Comparison of ENCODE assay signal across 33 cellular contexts in genomic region chr12:38289396-38289795, GRCh38.
"Had no signal": no experiment of that assay in that cellular context is flagged by ENCODE, and none has a peak within 500 bp of the region (broad histone marks: within the 10 kb centered on the region; RNA-seq: fewer than 3 reads in every experiment).

No MANE protein-coding gene starts in this region.

- H3K36me3 Mint-ChIP-seq: activated CD8-positive, alpha-beta memory T cell treated with anti-CD3 and anti-CD28 coated beads, Interleukin-2, amount 10 ng/mL, durations not matched to agents 7 days and 5 days; activated naive CD8-positive, alpha-beta T cell had no signal

- H3K27ac ChIP-seq: brain microvascular endothelial cell, cardiac muscle cell, colonic mucosa, esophagus muscularis mucosa, gastroesophageal sphincter, WERI-Rb-1 had no signal

- H3K4me3 Mint-ChIP-seq: activated B cell treated with CpG ODN at 0.5 μM for 24 hours; activated CD8-positive, alpha-beta memory T cell treated with anti-CD3 and anti-CD28 coated beads, Interleukin-2, amount 10 ng/mL, durations not matched to agents 7 days and 5 days; activated CD8-positive, alpha-beta T cell treated with anti-CD3 and anti-CD28 coated beads, Interleukin-2, amount 10 ng/mL, durations not matched to agents 7 days and 5 days; activated naive CD8-positive, alpha-beta T cell; activated T-cell treated with anti-CD3 and anti-CD28 coated beads, Interleukin-2, amount 50 U/mL, for 4 hours; activated T-helper 17 cell treated with anti-CD3 and anti-CD28 coated beads, Interleukin-2, amount 50 U/mL, for 72 hours; T-helper 17 cell; T-helper 2 cell treated with Interferon-gamma antibody and Interleukin-4, amounts not matched to agents 5 μg/mL and 100 μg/mL, for 36 hours had no signal

- DNase-seq: activated B cell treated with CpG ODN at 0.5 μM for 24 hours; activated CD4-positive, alpha-beta T cell treated with anti-CD3 and anti-CD28 coated beads for 48 hours; activated CD4-positive, alpha-beta T cell treated with anti-CD3 and anti-CD28 coated beads, Interleukin-2, amount 50 U/mL, for 1 hour; activated CD4-positive, alpha-beta T cell treated with anti-CD3 and anti-CD28 coated beads, Interleukin-2, amount 50 U/mL, for 48 hours; activated CD8-positive, alpha-beta memory T cell treated with anti-CD3 and anti-CD28 coated beads, Interleukin-2, amount 10 ng/mL, durations not matched to agents 7 days and 5 days; activated CD8-positive, alpha-beta memory T cell treated with anti-CD3 and anti-CD28 coated beads, Interleukin-2, amount 50 U/mL, for 4 hours; activated CD8-positive, alpha-beta T cell treated with anti-CD3 and anti-CD28 coated beads, Interleukin-2, amount 10 ng/mL, durations not matched to agents 7 days and 5 days; activated effector memory CD4-positive, alpha-beta T cell treated with Interleukin-2 at 50 U/mL for 16 hours; activated gamma-delta T cell treated with Interleukin-2 at 50 U/mL for 16 hours; activated naive CD4-positive, alpha-beta T cell treated with anti-CD3 and anti-CD28 coated beads, Interleukin-2, amount 50 U/mL, for 16 hours; activated naive CD4-positive, alpha-beta T cell treated with Interleukin-2 at 50 U/mL for 16 hours; activated T-cell treated with anti-CD3 and anti-CD28 coated beads for 4 hours; activated T-cell treated with anti-CD3 and anti-CD28 coated beads, Interleukin-2, amount 50 U/mL, for 4 hours; amniotic stem cell; anterior cingulate cortex; brain microvascular endothelial cell; central memory CD4-positive, alpha-beta T cell; cerebellar nuclear complex; colonic mucosa; effector CD8-positive, alpha-beta T cell; erythroblast; foreskin melanocyte; T-helper 1 cell; T-helper 17 cell; T1000; WERI-Rb-1 had no signal

- H3K27me3 ChIP-seq: brain microvascular endothelial cell, cardiac muscle cell, colonic mucosa, gastroesophageal sphincter had no signal

- H3K4me3 ChIP-seq: cardiac muscle cell, colonic mucosa, esophagus muscularis mucosa, gastroesophageal sphincter had no signal

- H3K27ac Mint-ChIP-seq: activated B cell treated with CpG ODN at 0.5 μM for 24 hours; activated CD8-positive, alpha-beta memory T cell treated with anti-CD3 and anti-CD28 coated beads, Interleukin-2, amount 10 ng/mL, durations not matched to agents 7 days and 5 days; activated CD8-positive, alpha-beta T cell treated with anti-CD3 and anti-CD28 coated beads, Interleukin-2, amount 10 ng/mL, durations not matched to agents 7 days and 5 days; activated naive CD8-positive, alpha-beta T cell; activated T-helper 17 cell treated with anti-CD3 and anti-CD28 coated beads, Interleukin-2, amount 50 U/mL, for 72 hours; T-helper 17 cell; T-helper 2 cell treated with Interferon-gamma antibody and Interleukin-4, amounts not matched to agents 5 μg/mL and 100 μg/mL, for 36 hours had no signal

- ATAC-seq: activated CD4-positive, CD25-positive, alpha-beta regulatory T cell treated with anti-CD3 and anti-CD28 coated beads, Interleukin-2, amount 50 U/mL, for 24 hours; activated CD8-positive, alpha-beta memory T cell treated with anti-CD3 and anti-CD28 coated beads, Interleukin-2, amount 10 ng/mL, durations not matched to agents 7 days and 5 days; activated CD8-positive, alpha-beta T cell treated with anti-CD3 and anti-CD28 coated beads, Interleukin-2, amount 10 ng/mL, durations not matched to agents 7 days and 5 days; activated T-cell treated with anti-CD3 and anti-CD28 coated beads, Interleukin-2, amount 50 U/mL, for 4 hours; activated T-helper 17 cell treated with anti-CD3 and anti-CD28 coated beads, Interleukin-2, amount 50 U/mL, for 72 hours; gastroesophageal sphincter; T-helper 17 cell had no signal

- H3K9me3 ChIP-seq: colonic mucosa, esophagus muscularis mucosa, gastroesophageal sphincter had no signal

- H3K4me1 Mint-ChIP-seq: activated B cell treated with CpG ODN at 0.5 μM for 24 hours; activated CD8-positive, alpha-beta memory T cell treated with anti-CD3 and anti-CD28 coated beads, Interleukin-2, amount 10 ng/mL, durations not matched to agents 7 days and 5 days; activated T-helper 17 cell treated with anti-CD3 and anti-CD28 coated beads, Interleukin-2, amount 50 U/mL, for 72 hours; T-helper 17 cell had no signal

- H3K4me1 ChIP-seq: colonic mucosa, esophagus muscularis mucosa, gastroesophageal sphincter had no signal

- H3K36me3 ChIP-seq: brain microvascular endothelial cell, cardiac muscle cell, colonic mucosa, esophagus muscularis mucosa, gastroesophageal sphincter, WERI-Rb-1 had no signal

- H3K27me3 Mint-ChIP-seq: activated B cell treated with CpG ODN at 0.5 μM for 24 hours; activated CD8-positive, alpha-beta memory T cell treated with anti-CD3 and anti-CD28 coated beads, Interleukin-2, amount 10 ng/mL, durations not matched to agents 7 days and 5 days had no signal

- H3K9me3 Mint-ChIP-seq: activated B cell treated with CpG ODN at 0.5 μM for 24 hours; activated T-cell treated with anti-CD3 and anti-CD28 coated beads, Interleukin-2, amount 50 U/mL, for 4 hours; activated T-helper 17 cell treated with anti-CD3 and anti-CD28 coated beads, Interleukin-2, amount 50 U/mL, for 72 hours; T-helper 2 cell treated with Interferon-gamma antibody and Interleukin-4, amounts not matched to agents 5 μg/mL and 100 μg/mL, for 36 hours had no signal
